Comparison of ENCODE assay signal across 1 cellular context in the genomic region with DNA sequence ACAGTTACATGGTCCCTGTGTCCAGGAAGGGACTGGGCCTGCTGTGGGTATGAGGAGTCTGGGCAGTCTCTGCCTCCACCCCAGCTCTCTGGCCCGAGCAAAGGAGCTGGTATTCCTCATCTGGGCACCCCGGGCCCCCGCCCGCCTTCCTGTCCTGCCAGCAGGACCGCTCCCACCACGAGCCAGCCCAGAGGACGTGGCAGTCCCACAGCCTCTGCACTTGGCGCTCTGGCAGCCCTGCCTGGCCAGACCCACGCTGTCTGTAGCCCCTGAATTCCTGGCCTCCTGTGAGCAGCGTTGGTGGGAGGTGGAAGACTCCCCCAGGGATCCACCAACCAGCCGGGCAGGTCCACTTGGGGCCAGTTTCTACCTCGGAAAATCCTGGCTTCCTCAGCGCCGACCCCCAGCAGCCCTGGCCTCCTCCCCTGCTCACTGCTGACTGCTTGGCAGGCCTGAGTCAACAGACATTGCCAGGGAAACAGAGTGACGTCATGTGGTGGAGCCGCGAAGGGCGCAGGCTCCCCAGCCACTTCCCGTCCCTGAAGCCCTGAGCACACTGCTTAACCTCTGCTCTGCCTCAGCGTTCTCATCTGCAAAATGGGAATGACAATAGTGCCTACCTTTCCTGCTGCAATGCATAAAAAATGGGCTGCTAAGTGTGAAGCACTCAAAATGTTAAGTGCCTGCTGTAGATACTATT.
A peak's percentile ranks its signal among the peaks of the same experiment; 100 is the strongest.
TF ChIP-seq lines count a peak whose summit lies in the region.

No MANE protein-coding gene starts in this region.

TF ChIP-seq in HepG2, 621 proteins besides CTCF, POLR2A, EP300 and RAD21 (continued from another document and continues in another):
- TF ChIP-seq NR3C1 (CRISPR knock-in tag; IDR thresholded peaks at IDR 0.05) = no peak
- TF ChIP-seq, protein P1, sequence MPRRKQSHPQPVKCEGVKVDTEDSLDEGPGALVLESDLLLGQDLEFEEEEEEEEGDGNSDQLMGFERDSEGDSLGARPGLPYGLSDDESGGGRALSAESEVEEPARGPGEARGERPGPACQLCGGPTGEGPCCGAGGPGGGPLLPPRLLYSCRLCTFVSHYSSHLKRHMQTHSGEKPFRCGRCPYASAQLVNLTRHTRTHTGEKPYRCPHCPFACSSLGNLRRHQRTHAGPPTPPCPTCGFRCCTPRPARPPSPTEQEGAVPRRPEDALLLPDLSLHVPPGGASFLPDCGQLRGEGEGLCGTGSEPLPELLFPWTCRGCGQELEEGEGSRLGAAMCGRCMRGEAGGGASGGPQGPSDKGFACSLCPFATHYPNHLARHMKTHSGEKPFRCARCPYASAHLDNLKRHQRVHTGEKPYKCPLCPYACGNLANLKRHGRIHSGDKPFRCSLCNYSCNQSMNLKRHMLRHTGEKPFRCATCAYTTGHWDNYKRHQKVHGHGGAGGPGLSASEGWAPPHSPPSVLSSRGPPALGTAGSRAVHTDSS (CRISPR knock-in tag; conservative IDR thresholded peaks at IDR 0.05) = no peak
- TF ChIP-seq NFATC3 (CRISPR knock-in tag; IDR thresholded peaks at IDR 0.05) = no peak
- TF ChIP-seq, protein P2, sequence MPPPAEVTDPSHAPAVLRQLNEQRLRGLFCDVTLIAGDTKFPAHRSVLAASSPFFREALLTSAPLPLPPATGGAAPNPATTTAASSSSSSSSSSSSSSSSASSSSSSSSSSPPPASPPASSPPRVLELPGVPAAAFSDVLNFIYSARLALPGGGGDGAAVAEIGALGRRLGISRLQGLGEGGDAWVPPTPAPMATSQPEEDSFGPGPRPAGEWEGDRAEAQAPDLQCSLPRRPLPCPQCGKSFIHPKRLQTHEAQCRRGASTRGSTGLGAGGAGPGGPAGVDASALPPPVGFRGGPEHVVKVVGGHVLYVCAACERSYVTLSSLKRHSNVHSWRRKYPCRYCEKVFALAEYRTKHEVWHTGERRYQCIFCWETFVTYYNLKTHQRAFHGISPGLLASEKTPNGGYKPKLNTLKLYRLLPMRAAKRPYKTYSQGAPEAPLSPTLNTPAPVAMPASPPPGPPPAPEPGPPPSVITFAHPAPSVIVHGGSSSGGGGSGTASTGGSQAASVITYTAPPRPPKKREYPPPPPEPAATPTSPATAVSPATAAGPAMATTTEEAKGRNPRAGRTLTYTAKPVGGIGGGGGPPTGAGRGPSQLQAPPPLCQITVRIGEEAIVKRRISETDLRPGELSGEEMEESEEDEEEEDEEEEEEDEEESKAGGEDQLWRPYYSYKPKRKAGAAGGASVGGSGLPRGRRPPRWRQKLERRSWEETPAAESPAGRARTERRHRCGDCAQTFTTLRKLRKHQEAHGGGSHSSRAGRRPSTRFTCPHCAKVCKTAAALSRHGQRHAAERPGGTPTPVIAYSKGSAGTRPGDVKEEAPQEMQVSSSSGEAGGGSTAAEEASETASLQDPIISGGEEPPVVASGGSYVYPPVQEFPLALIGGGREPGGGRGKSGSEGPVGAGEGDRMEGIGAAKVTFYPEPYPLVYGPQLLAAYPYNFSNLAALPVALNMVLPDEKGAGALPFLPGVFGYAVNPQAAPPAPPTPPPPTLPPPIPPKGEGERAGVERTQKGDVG (CRISPR knock-in tag; IDR thresholded peaks at IDR 0.05; ENCODE audit: borderline replicate concordance) = no peak
- TF ChIP-seq CREM (IDR thresholded peaks at IDR 0.05) = peak; percentile 68
- TF ChIP-seq CREM (CRISPR knock-in tag; IDR thresholded peaks at IDR 0.05) = no peak
- TF ChIP-seq ZNF790 (CRISPR knock-in tag; IDR thresholded peaks at IDR 0.05; ENCODE audit: borderline replicate concordance) = no peak
- no peak for TF ChIP-seq SRSF9 (IDR thresholded peaks at IDR 0.05; ENCODE audit: borderline replicate concordance, insufficient read depth, low read depth, low read length, poor library complexity, severe bottlenecking)
- TF ChIP-seq, protein P3, sequence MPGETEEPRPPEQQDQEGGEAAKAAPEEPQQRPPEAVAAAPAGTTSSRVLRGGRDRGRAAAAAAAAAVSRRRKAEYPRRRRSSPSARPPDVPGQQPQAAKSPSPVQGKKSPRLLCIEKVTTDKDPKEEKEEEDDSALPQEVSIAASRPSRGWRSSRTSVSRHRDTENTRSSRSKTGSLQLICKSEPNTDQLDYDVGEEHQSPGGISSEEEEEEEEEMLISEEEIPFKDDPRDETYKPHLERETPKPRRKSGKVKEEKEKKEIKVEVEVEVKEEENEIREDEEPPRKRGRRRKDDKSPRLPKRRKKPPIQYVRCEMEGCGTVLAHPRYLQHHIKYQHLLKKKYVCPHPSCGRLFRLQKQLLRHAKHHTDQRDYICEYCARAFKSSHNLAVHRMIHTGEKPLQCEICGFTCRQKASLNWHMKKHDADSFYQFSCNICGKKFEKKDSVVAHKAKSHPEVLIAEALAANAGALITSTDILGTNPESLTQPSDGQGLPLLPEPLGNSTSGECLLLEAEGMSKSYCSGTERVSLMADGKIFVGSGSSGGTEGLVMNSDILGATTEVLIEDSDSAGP (CRISPR knock-in tag; IDR thresholded peaks at IDR 0.05; ENCODE audit: borderline replicate concordance) = 0 out of 2 replicates have a peak, but pooled peaks have one; percentile 44
- no peak for TF ChIP-seq NR1H2 (CRISPR knock-in tag; IDR thresholded peaks at IDR 0.05; ENCODE audit: borderline replicate concordance, low read depth)
- peak; percentile 39; the same call in 1 of the 2 replicates for TF ChIP-seq RXRB (CRISPR knock-in tag; IDR thresholded peaks at IDR 0.05; ENCODE audit: borderline replicate concordance)
- peak; percentile 70; the same call in 1 of the 2 replicates for TF ChIP-seq JUND (CRISPR knock-in tag; IDR thresholded peaks at IDR 0.05)
- TF ChIP-seq, protein P4, sequence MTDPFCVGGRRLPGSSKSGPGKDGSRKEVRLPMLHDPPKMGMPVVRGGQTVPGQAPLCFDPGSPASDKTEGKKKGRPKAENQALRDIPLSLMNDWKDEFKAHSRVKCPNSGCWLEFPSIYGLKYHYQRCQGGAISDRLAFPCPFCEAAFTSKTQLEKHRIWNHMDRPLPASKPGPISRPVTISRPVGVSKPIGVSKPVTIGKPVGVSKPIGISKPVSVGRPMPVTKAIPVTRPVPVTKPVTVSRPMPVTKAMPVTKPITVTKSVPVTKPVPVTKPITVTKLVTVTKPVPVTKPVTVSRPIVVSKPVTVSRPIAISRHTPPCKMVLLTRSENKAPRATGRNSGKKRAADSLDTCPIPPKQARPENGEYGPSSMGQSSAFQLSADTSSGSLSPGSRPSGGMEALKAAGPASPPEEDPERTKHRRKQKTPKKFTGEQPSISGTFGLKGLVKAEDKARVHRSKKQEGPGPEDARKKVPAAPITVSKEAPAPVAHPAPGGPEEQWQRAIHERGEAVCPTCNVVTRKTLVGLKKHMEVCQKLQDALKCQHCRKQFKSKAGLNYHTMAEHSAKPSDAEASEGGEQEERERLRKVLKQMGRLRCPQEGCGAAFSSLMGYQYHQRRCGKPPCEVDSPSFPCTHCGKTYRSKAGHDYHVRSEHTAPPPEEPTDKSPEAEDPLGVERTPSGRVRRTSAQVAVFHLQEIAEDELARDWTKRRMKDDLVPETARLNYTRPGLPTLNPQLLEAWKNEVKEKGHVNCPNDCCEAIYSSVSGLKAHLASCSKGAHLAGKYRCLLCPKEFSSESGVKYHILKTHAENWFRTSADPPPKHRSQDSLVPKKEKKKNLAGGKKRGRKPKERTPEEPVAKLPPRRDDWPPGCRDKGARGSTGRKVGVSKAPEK (CRISPR knock-in tag; IDR thresholded peaks at IDR 0.05; ENCODE audit: borderline replicate concordance) = no peak
- TF ChIP-seq HES4 (CRISPR knock-in tag; IDR thresholded peaks at IDR 0.05; ENCODE audit: borderline replicate concordance) = no peak
- no peak for TF ChIP-seq ZNF569 (CRISPR knock-in tag; IDR thresholded peaks at IDR 0.05; ENCODE audit: borderline replicate concordance)
- peak; percentile 36; the same call in 1 of the 2 replicates for TF ChIP-seq GATAD2A (CRISPR knock-in tag; IDR thresholded peaks at IDR 0.05)
- TF ChIP-seq, protein P5, sequence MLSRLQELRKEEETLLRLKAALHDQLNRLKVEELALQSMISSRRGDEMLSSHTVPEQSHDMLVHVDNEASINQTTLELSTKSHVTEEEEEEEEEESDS (CRISPR knock-in tag; IDR thresholded peaks at IDR 0.05; ENCODE audit: borderline replicate concordance) = no peak
- TF ChIP-seq ZNF143 (CRISPR knock-in tag; IDR thresholded peaks at IDR 0.05) = no peak
- TF ChIP-seq, protein P6, sequence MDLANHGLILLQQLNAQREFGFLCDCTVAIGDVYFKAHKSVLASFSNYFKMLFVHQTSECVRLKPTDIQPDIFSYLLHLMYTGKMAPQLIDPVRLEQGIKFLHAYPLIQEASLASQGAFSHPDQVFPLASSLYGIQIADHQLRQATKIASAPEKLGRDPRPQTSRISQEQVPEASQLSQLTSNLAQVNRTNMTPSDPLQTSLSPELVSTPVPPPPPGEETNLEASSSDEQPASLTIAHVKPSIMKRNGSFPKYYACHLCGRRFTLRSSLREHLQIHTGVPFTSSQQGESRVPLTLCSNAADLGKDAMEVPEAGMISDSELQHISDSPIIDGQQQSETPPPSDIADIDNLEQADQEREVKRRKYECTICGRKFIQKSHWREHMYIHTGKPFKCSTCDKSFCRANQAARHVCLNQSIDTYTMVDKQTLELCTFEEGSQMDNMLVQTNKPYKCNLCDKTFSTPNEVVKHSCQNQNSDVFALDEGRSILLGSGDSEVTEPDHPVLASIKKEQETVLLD (CRISPR knock-in tag; IDR thresholded peaks at IDR 0.05; ENCODE audit: low read depth) = no peak
- TF ChIP-seq, protein P7, sequence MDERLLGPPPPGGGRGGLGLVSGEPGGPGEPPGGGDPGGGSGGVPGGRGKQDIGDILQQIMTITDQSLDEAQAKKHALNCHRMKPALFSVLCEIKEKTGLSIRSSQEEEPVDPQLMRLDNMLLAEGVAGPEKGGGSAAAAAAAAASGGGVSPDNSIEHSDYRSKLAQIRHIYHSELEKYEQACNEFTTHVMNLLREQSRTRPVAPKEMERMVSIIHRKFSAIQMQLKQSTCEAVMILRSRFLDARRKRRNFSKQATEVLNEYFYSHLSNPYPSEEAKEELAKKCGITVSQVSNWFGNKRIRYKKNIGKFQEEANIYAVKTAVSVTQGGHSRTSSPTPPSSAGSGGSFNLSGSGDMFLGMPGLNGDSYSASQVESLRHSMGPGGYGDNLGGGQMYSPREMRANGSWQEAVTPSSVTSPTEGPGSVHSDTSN (CRISPR knock-in tag; IDR thresholded peaks at IDR 0.05) = no peak
- TF ChIP-seq TARDBP (CRISPR knock-in tag; IDR thresholded peaks at IDR 0.05) = no peak
- TF ChIP-seq ATRX (CRISPR knock-in tag; IDR thresholded peaks at IDR 0.05; ENCODE audit: borderline replicate concordance) = no peak
- TF ChIP-seq, protein P8, sequence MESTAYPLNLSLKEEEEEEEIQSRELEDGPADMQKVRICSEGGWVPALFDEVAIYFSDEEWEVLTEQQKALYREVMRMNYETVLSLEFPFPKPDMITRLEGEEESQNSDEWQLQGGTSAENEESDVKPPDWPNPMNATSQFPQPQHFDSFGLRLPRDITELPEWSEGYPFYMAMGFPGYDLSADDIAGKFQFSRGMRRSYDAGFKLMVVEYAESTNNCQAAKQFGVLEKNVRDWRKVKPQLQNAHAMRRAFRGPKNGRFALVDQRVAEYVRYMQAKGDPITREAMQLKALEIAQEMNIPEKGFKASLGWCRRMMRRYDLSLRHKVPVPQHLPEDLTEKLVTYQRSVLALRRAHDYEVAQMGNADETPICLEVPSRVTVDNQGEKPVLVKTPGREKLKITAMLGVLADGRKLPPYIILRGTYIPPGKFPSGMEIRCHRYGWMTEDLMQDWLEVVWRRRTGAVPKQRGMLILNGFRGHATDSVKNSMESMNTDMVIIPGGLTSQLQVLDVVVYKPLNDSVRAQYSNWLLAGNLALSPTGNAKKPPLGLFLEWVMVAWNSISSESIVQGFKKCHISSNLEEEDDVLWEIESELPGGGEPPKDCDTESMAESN (CRISPR knock-in tag; conservative IDR thresholded peaks at IDR 0.05) = no peak
- no peak for TF ChIP-seq ZNF431 (CRISPR knock-in tag; IDR thresholded peaks at IDR 0.05; ENCODE audit: borderline replicate concordance, low read depth)
- TF ChIP-seq, protein P9, sequence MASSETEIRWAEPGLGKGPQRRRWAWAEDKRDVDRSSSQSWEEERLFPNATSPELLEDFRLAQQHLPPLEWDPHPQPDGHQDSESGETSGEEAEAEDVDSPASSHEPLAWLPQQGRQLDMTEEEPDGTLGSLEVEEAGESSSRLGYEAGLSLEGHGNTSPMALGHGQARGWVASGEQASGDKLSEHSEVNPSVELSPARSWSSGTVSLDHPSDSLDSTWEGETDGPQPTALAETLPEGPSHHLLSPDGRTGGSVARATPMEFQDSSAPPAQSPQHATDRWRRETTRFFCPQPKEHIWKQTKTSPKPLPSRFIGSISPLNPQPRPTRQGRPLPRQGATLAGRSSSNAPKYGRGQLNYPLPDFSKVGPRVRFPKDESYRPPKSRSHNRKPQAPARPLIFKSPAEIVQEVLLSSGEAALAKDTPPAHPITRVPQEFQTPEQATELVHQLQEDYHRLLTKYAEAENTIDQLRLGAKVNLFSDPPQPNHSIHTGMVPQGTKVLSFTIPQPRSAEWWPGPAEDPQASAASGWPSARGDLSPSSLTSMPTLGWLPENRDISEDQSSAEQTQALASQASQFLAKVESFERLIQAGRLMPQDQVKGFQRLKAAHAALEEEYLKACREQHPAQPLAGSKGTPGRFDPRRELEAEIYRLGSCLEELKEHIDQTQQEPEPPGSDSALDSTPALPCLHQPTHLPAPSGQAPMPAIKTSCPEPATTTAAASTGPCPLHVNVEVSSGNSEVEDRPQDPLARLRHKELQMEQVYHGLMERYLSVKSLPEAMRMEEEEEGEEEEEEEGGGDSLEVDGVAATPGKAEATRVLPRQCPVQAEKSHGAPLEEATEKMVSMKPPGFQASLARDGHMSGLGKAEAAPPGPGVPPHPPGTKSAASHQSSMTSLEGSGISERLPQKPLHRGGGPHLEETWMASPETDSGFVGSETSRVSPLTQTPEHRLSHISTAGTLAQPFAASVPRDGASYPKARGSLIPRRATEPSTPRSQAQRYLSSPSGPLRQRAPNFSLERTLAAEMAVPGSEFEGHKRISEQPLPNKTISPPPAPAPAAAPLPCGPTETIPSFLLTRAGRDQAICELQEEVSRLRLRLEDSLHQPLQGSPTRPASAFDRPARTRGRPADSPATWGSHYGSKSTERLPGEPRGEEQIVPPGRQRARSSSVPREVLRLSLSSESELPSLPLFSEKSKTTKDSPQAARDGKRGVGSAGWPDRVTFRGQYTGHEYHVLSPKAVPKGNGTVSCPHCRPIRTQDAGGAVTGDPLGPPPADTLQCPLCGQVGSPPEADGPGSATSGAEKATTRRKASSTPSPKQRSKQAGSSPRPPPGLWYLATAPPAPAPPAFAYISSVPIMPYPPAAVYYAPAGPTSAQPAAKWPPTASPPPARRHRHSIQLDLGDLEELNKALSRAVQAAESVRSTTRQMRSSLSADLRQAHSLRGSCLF (CRISPR knock-in tag; IDR thresholded peaks at IDR 0.05; ENCODE audit: borderline replicate concordance) = no peak
- TF ChIP-seq ZNF354B (CRISPR knock-in tag; IDR thresholded peaks at IDR 0.05) = no peak
- no peak for TF ChIP-seq ZSCAN9 (CRISPR knock-in tag; IDR thresholded peaks at IDR 0.05; ENCODE audit: borderline replicate concordance)
- TF ChIP-seq NCOA5 (CRISPR knock-in tag; IDR thresholded peaks at IDR 0.05) = no peak
- TF ChIP-seq ZNF205 (CRISPR knock-in tag; IDR thresholded peaks at IDR 0.05) = no peak
- TF ChIP-seq, protein P10, sequence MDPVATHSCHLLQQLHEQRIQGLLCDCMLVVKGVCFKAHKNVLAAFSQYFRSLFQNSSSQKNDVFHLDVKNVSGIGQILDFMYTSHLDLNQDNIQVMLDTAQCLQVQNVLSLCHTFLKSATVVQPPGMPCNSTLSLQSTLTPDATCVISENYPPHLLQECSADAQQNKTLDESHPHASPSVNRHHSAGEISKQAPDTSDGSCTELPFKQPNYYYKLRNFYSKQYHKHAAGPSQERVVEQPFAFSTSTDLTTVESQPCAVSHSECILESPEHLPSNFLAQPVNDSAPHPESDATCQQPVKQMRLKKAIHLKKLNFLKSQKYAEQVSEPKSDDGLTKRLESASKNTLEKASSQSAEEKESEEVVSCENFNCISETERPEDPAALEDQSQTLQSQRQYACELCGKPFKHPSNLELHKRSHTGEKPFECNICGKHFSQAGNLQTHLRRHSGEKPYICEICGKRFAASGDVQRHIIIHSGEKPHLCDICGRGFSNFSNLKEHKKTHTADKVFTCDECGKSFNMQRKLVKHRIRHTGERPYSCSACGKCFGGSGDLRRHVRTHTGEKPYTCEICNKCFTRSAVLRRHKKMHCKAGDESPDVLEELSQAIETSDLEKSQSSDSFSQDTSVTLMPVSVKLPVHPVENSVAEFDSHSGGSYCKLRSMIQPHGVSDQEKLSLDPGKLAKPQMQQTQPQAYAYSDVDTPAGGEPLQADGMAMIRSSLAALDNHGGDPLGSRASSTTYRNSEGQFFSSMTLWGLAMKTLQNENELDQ (CRISPR knock-in tag; IDR thresholded peaks at IDR 0.05; ENCODE audit: borderline replicate concordance) = no peak
